1 cellular context compared by ENCODE assay signal in the genomic region with DNA sequence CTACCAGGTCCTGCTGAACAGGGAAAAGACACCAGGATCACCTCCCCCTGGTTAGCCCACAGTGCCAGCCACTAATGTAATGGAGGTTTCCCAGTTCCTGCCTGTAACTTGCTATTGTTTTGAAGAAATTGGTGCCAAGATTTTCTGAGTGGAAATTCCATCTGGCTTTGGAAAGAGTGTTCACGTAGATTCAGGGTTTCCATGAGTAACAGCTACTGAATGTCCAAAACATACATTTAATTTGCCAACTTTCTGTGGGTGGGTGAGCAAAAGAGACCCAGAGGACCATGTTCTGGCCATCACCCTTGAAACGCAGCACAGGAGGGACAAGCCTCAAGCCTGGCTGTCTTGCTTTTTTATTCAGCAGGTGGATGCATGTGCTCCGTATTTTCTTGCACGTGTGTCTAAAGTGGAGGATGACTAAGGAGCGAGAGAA.
TF ChIP-seq lines count a peak whose summit lies in the region.

No MANE protein-coding gene starts in this region.

TF ChIP-seq in SK-N-SH, 30 proteins besides CTCF, POLR2A, EP300 and RAD21 (continued from another document):
- TF ChIP-seq, protein P1, sequence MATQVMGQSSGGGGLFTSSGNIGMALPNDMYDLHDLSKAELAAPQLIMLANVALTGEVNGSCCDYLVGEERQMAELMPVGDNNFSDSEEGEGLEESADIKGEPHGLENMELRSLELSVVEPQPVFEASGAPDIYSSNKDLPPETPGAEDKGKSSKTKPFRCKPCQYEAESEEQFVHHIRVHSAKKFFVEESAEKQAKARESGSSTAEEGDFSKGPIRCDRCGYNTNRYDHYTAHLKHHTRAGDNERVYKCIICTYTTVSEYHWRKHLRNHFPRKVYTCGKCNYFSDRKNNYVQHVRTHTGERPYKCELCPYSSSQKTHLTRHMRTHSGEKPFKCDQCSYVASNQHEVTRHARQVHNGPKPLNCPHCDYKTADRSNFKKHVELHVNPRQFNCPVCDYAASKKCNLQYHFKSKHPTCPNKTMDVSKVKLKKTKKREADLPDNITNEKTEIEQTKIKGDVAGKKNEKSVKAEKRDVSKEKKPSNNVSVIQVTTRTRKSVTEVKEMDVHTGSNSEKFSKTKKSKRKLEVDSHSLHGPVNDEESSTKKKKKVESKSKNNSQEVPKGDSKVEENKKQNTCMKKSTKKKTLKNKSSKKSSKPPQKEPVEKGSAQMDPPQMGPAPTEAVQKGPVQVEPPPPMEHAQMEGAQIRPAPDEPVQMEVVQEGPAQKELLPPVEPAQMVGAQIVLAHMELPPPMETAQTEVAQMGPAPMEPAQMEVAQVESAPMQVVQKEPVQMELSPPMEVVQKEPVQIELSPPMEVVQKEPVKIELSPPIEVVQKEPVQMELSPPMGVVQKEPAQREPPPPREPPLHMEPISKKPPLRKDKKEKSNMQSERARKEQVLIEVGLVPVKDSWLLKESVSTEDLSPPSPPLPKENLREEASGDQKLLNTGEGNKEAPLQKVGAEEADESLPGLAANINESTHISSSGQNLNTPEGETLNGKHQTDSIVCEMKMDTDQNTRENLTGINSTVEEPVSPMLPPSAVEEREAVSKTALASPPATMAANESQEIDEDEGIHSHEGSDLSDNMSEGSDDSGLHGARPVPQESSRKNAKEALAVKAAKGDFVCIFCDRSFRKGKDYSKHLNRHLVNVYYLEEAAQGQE (IDR thresholded peaks at IDR 0.05; ENCODE audit: low read depth, low read length), result no peak
- TF ChIP-seq FOXM1 (IDR thresholded peaks at IDR 0.05; ENCODE audit: low read depth) (no peak), TEAD4 (IDR thresholded peaks at IDR 0.05; ENCODE audit: borderline replicate concordance, insufficient read depth) (no peak), NFIC (IDR thresholded peaks at IDR 0.05; ENCODE audit: borderline replicate concordance) (peak; percentile 75), YY1 (IDR thresholded peaks at IDR 0.05; ENCODE audit: low read depth) (peak; percentile 26; the same call in 1 of the 2 replicates), GATA2 (CRISPR knock-in tag; IDR thresholded peaks at IDR 0.05) (no peak), MEF2A (IDR thresholded peaks at IDR 0.05; ENCODE audit: borderline replicate concordance, low read depth) (no peak), TCF12 (IDR thresholded peaks at IDR 0.05) (peak; percentile 48), CHD2 (IDR thresholded peaks at IDR 0.05; ENCODE audit: low read length, partially characterized antibody) (no peak), ELF1 (IDR thresholded peaks at IDR 0.05) (no peak), JUND (IDR thresholded peaks at IDR 0.05) (0 out of 2 replicates have a peak, but pooled peaks have one; percentile 12), RXRA (IDR thresholded peaks at IDR 0.05; ENCODE audit: borderline replicate concordance, low read depth) (no peak), NRF1 (IDR thresholded peaks at IDR 0.05; ENCODE audit: low read depth, low read length) (no peak), EZH2phosphoT487 (IDR thresholded peaks at IDR 0.05; ENCODE audit: borderline replicate concordance, low read depth) (no peak), MXI1 (IDR thresholded peaks at IDR 0.05; ENCODE audit: low read depth, low read length) (no peak), RFX5 (IDR thresholded peaks at IDR 0.05; ENCODE audit: low read length) (no peak), POLR2AphosphoS5 (IDR thresholded peaks at IDR 0.05; ENCODE audit: low read depth, low read length) (no peak), FOXJ3 (CRISPR knock-in tag; IDR thresholded peaks at IDR 0.05) (no peak), SMC3 (IDR thresholded peaks at IDR 0.05; ENCODE audit: low read depth, low read length) (no peak)
- TF ChIP-seq, protein P2, sequence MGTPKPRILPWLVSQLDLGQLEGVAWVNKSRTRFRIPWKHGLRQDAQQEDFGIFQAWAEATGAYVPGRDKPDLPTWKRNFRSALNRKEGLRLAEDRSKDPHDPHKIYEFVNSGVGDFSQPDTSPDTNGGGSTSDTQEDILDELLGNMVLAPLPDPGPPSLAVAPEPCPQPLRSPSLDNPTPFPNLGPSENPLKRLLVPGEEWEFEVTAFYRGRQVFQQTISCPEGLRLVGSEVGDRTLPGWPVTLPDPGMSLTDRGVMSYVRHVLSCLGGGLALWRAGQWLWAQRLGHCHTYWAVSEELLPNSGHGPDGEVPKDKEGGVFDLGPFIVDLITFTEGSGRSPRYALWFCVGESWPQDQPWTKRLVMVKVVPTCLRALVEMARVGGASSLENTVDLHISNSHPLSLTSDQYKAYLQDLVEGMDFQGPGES (IDR thresholded peaks at IDR 0.05; ENCODE audit: low read depth, low read length), result no peak
- TF ChIP-seq, protein P3, sequence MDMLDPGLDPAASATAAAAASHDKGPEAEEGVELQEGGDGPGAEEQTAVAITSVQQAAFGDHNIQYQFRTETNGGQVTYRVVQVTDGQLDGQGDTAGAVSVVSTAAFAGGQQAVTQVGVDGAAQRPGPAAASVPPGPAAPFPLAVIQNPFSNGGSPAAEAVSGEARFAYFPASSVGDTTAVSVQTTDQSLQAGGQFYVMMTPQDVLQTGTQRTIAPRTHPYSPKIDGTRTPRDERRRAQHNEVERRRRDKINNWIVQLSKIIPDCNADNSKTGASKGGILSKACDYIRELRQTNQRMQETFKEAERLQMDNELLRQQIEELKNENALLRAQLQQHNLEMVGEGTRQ (IDR thresholded peaks at IDR 0.05; ENCODE audit: borderline replicate concordance, low read depth, low read length), result no peak
- TF ChIP-seq, protein P4, sequence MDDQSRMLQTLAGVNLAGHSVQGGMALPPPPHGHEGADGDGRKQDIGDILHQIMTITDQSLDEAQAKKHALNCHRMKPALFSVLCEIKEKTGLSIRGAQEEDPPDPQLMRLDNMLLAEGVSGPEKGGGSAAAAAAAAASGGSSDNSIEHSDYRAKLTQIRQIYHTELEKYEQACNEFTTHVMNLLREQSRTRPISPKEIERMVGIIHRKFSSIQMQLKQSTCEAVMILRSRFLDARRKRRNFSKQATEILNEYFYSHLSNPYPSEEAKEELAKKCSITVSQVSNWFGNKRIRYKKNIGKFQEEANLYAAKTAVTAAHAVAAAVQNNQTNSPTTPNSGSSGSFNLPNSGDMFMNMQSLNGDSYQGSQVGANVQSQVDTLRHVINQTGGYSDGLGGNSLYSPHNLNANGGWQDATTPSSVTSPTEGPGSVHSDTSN (IDR thresholded peaks at IDR 0.05), result 0 out of 2 replicates have a peak, but pooled peaks have one; percentile 10
- TF ChIP-seq, protein P5, sequence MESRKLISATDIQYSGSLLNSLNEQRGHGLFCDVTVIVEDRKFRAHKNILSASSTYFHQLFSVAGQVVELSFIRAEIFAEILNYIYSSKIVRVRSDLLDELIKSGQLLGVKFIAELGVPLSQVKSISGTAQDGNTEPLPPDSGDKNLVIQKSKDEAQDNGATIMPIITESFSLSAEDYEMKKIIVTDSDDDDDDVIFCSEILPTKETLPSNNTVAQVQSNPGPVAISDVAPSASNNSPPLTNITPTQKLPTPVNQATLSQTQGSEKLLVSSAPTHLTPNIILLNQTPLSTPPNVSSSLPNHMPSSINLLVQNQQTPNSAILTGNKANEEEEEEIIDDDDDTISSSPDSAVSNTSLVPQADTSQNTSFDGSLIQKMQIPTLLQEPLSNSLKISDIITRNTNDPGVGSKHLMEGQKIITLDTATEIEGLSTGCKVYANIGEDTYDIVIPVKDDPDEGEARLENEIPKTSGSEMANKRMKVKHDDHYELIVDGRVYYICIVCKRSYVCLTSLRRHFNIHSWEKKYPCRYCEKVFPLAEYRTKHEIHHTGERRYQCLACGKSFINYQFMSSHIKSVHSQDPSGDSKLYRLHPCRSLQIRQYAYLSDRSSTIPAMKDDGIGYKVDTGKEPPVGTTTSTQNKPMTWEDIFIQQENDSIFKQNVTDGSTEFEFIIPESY (IDR thresholded peaks at IDR 0.05; ENCODE audit: borderline replicate concordance, low read depth), result no peak
- TF ChIP-seq, protein P6, sequence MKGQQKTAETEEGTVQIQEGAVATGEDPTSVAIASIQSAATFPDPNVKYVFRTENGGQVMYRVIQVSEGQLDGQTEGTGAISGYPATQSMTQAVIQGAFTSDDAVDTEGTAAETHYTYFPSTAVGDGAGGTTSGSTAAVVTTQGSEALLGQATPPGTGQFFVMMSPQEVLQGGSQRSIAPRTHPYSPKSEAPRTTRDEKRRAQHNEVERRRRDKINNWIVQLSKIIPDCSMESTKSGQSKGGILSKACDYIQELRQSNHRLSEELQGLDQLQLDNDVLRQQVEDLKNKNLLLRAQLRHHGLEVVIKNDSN (IDR thresholded peaks at IDR 0.05; ENCODE audit: borderline replicate concordance, low read depth), result no peak
